8 cellular contexts compared by ENCODE assay signal in the genomic region with DNA sequence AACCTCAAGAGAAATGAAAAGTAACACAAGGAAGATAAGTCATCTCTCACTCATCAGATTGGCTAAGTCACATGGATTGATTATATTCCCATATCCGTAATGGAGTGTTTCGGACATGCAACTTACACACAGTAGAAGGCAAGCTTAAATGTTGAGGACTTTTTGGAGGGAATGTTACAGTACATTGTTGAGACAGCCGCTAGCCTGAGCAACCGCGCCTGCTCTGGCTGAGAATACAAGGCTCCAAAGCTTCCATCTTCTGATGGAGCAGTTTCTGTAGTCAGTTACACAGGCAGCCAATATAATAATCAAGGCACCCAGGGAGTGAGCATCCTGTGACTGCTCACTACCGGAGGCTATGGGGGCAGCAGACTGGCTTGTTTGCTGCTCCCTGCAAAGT. TPM values are rescaled to one million over a fixed set of nuclear protein-coding genes. Genes with fewer than 3 reads are reported as not detected.
DNase-seq lines count a peak whose midpoint lies in the region; ATAC-seq, FAIRE-seq and TF ChIP-seq lines count a peak whose summit lies in the region.

No MANE protein-coding gene starts in this region.

- peak overlapping the region; percentile 80 for H3K27ac ChIP-seq in keratinocyte (ENCODE audit: control insufficient read depth, insufficient read depth, low read length)
- H3K27ac ChIP-seq in suprapubic skin: peak overlapping the region; percentile 89

- intact Hi-C loops in activated B cell treated with CpG ODN at 0.5 μM for 24 hours (cut with micrococcal nuclease): loop anchor here (1.0 to 10.0 kb wide), 5 partner anchors 18 to 1148 kb away; partner anchors contain the start of genes FGF9 and ZMYM2

- POLR2A ChIA-PET in activated B cell treated with CpG ODN at 0.5 μM for 24 hours (lab: Charles Lee): interaction anchor here (1.2 to 2.9 kb wide), 4 partner anchors 16 to 247 kb away, joined by 3 to 36 read pairs (median 9); partner anchors contain the start of genes EEF1AKMT1 and IFT88

- dilution Hi-C loops in keratinocyte (cut with MboI; ENCODE audit: extremely low pct_ligation_motif_present, low sequenced_read_pairs): no loop called here

- H3K36me3 ChIP-seq in keratinocyte (ENCODE audit: control insufficient read depth in 2 of 2, extremely low read depth in 1 of 2, insufficient read depth in 2 of 2, low read length in 2 of 2) (no peaks in the 10 kb centered on the region), suprapubic skin (no peaks in the 10 kb centered on the region)

- peaks cover 15% of the 10 kb centered on the region for H3K4me1 ChIP-seq in keratinocyte (ENCODE audit: control insufficient read depth, extremely low read depth, insufficient read depth, low read length)
- peaks cover 22% of the 10 kb centered on the region for H3K4me1 ChIP-seq in suprapubic skin

- H3K27me3 ChIP-seq in keratinocyte (ENCODE audit: control insufficient read depth, extremely low read depth, insufficient read depth, low read length) (no peaks in the 10 kb centered on the region), suprapubic skin (no peaks in the 10 kb centered on the region)

- H3K4me1 Mint-ChIP-seq in activated CD8-positive, alpha-beta memory T cell treated with anti-CD3 and anti-CD28 coated beads, Interleukin-2, amount 10 ng/mL, durations not matched to agents 7 days and 5 days: peaks cover 28% of the 10 kb centered on the region
- H3K4me1 Mint-ChIP-seq in activated B cell treated with CpG ODN at 0.5 μM for 24 hours: peaks cover 16% of the 10 kb centered on the region

- WGBS in suprapubic skin: 25% methylated on average over 6 of the region's 6 CpGs

- TF ChIP-seq CTCF in activated B cell treated with CpG ODN at 0.5 μM for 24 hours (IDR thresholded peaks at IDR 0.05) (no peak), keratinocyte (optimal IDR thresholded peaks at IDR 0.05 in 1 of 3, IDR thresholded peaks at IDR 0.05 in 1 of 3, conservative IDR thresholded peaks at IDR 0.05 in 1 of 3; ENCODE audit: extremely low read depth in 1 of 3, insufficient read depth in 2 of 3, low read length in 3 of 3) (no peak), suprapubic skin (IDR thresholded peaks at IDR 0.05) (no peak)

- H2AFZ ChIP-seq in keratinocyte (ENCODE audit: control insufficient read depth, low read length): peak overlapping the region; percentile 97

- no peak for TF ChIP-seq POLR2A in suprapubic skin (IDR thresholded peaks at IDR 0.05)

- no peaks in the 10 kb centered on the region for H3K9me1 ChIP-seq in keratinocyte (ENCODE audit: control insufficient read depth, extremely low read depth, insufficient read depth, low read length)

- H3K4me3 ChIP-seq in keratinocyte (ENCODE audit: control insufficient read depth in 2 of 3, extremely low read depth in 1 of 3, insufficient read depth in 2 of 3, low read depth in 1 of 3, low read length in 3 of 3) (peak overlapping the region in 2 of 3 experiments; percentile 80 to 81), suprapubic skin (peak overlapping the region; percentile 94)

- DNase-seq in activated CD8-positive, alpha-beta memory T cell treated with anti-CD3 and anti-CD28 coated beads, Interleukin-2, amount 10 ng/mL, durations not matched to agents 7 days and 5 days: no peak
- DNase-seq in activated CD8-positive, alpha-beta memory T cell treated with anti-CD3 and anti-CD28 coated beads, Interleukin-2, amount 50 U/mL, for 4 hours: no peak
- DNase-seq in activated B cell treated with CpG ODN at 0.5 μM for 24 hours (no peak), keratinocyte (ENCODE audit: low read depth, low spot score) (no peak), suprapubic skin (ENCODE audit: low spot score in 2 of 2) (no peak), UCSD-AML1 (lab: John Stamatoyannopoulos, UW; ENCODE audit: unreplicated experiment) (no peak), amniotic stem cell (lab: John Stamatoyannopoulos, UW) (no peak)
- no peak for DNase-seq in stimulated activated CD4-positive, alpha-beta T cell treated with anti-CD3 and anti-CD28 coated beads, Interleukin-2, amount 100 ng/mL, for 48 hours

- peak; percentile 4 for TF ChIP-seq EP300 in suprapubic skin (IDR thresholded peaks at IDR 0.05)

- CTCF ChIA-PET in activated CD8-positive, alpha-beta memory T cell treated with anti-CD3 and anti-CD28 coated beads, Interleukin-2, amount 10 ng/mL, durations not matched to agents 7 days and 5 days (lab: Charles Lee): interaction anchor here (0.6 to 1.4 kb wide), 2 partner anchors 11 to 32 kb away, joined by 3 to 4 read pairs; no protein-coding TSS in a partner anchor
- CTCF ChIA-PET in activated B cell treated with CpG ODN at 0.5 μM for 24 hours (lab: Charles Lee): interaction anchor here (2.1 kb wide), 1 partner anchor 9 kb away, joined by 5 read pairs; no protein-coding TSS in a partner anchor

- FAIRE-seq in keratinocyte (lab: Jason Lieb, UNC): no peak

- H3K27me3 Mint-ChIP-seq in activated CD8-positive, alpha-beta memory T cell treated with anti-CD3 and anti-CD28 coated beads, Interleukin-2, amount 10 ng/mL, durations not matched to agents 7 days and 5 days: no peaks in the 10 kb centered on the region
- no peaks in the 10 kb centered on the region for H3K27me3 Mint-ChIP-seq in activated B cell treated with CpG ODN at 0.5 μM for 24 hours

- peaks cover 6% of the 10 kb centered on the region for H3K36me3 Mint-ChIP-seq in activated CD8-positive, alpha-beta memory T cell treated with anti-CD3 and anti-CD28 coated beads, Interleukin-2, amount 10 ng/mL, durations not matched to agents 7 days and 5 days
- no peaks in the 10 kb centered on the region for H3K36me3 Mint-ChIP-seq in activated B cell treated with CpG ODN at 0.5 μM for 24 hours (ENCODE audit: low read depth)

- ATAC-seq in activated CD8-positive, alpha-beta memory T cell treated with anti-CD3 and anti-CD28 coated beads, Interleukin-2, amount 10 ng/mL, durations not matched to agents 7 days and 5 days: no peak
- ATAC-seq in activated B cell treated with CpG ODN at 0.5 μM for 24 hours (ENCODE audit: low read depth): no peak

- no peaks in the 10 kb centered on the region for H4K20me1 ChIP-seq in keratinocyte (ENCODE audit: control insufficient read depth, extremely low read depth, insufficient read depth, low read length)

- peaks cover 7% of the 10 kb centered on the region for H3K9me3 Mint-ChIP-seq in activated CD8-positive, alpha-beta memory T cell treated with anti-CD3 and anti-CD28 coated beads, Interleukin-2, amount 10 ng/mL, durations not matched to agents 7 days and 5 days (ENCODE audit: low read depth)
- H3K9me3 Mint-ChIP-seq in activated B cell treated with CpG ODN at 0.5 μM for 24 hours: peaks cover 3% of the 10 kb centered on the region

- peaks cover 3% of the 10 kb centered on the region for H3K79me2 ChIP-seq in keratinocyte (ENCODE audit: control insufficient read depth, insufficient read depth, low read length)

- peak overlapping the region; percentile 80 for H3K4me3 Mint-ChIP-seq in activated CD8-positive, alpha-beta memory T cell treated with anti-CD3 and anti-CD28 coated beads, Interleukin-2, amount 10 ng/mL, durations not matched to agents 7 days and 5 days
- H3K4me3 Mint-ChIP-seq in activated B cell treated with CpG ODN at 0.5 μM for 24 hours: peak overlapping the region; percentile 86

- peak overlapping the region; percentile 87 for H3K27ac Mint-ChIP-seq in activated CD8-positive, alpha-beta memory T cell treated with anti-CD3 and anti-CD28 coated beads, Interleukin-2, amount 10 ng/mL, durations not matched to agents 7 days and 5 days
- H3K27ac Mint-ChIP-seq in activated B cell treated with CpG ODN at 0.5 μM for 24 hours: peak overlapping the region; percentile 78

- H3K9me3 ChIP-seq in keratinocyte (ENCODE audit: control insufficient read depth, low read depth, low read length) (no peaks in the 10 kb centered on the region), suprapubic skin (no peaks in the 10 kb centered on the region)

- peak overlapping the region; percentile 73 for H3K9ac ChIP-seq in keratinocyte (ENCODE audit: control insufficient read depth, extremely low read depth, insufficient read depth, low read length)

- peak overlapping the region; percentile 98 for H3K4me2 ChIP-seq in keratinocyte (ENCODE audit: control insufficient read depth, extremely low read depth, insufficient read depth, low read depth, low read length)

RNA-seq across cellular contexts. Expression of gene CRYL1, which starts 1.0 kb away (rescaled TPM):
- total RNA-seq in activated CD8-positive, alpha-beta memory T cell treated with anti-CD3 and anti-CD28 coated beads, Interleukin-2, amount 10 ng/mL, durations not matched to agents 7 days and 5 days: 10 to 100 TPM; 11.3 to 13.1 TPM
- total RNA-seq in activated B cell treated with CpG ODN at 0.5 μM for 24 hours (9.2 and 9.6 TPM in 2 replicates), suprapubic skin (10 to 100 TPM; 15.9 to 20.1 (median 18.4) TPM)
- polyA plus RNA-seq in keratinocyte: 27.2 to 30.9 TPM (median 27.6 TPM) in 3 replicates
- polyA plus RNA-seq in keratinocyte (2011; ENCODE audit: low read depth): 10.2 TPM
- 31.1 and 36.9 TPM in 2 replicates for polyA plus RNA-seq in keratinocyte (2011; cell fraction: cytosol; rRNA removed)
- 17.2 and 19.6 TPM in 2 replicates for polyA plus RNA-seq in keratinocyte (2011; cell fraction: nucleus; rRNA removed)
- polyA plus RNA-seq in keratinocyte (2012; ENCODE audit: low replicate concordance): 16.1 and 16.5 TPM in 2 replicates
- polyA minus RNA-seq in keratinocyte: 22.8 to 32.0 TPM (median 26.7 TPM) in 3 replicates
- 20.1 TPM for polyA minus RNA-seq in keratinocyte (2011; cell fraction: cytosol; rRNA and poly(A)+ RNA removed)
- 6.6 and 7.8 TPM in 2 replicates for polyA minus RNA-seq in keratinocyte (2011; cell fraction: nucleus; rRNA and poly(A)+ RNA removed)

RNA-seq across cellular contexts. Expression of gene IFT88, which starts 40.3 kb away (rescaled TPM):
- total RNA-seq in activated CD8-positive, alpha-beta memory T cell treated with anti-CD3 and anti-CD28 coated beads, Interleukin-2, amount 10 ng/mL, durations not matched to agents 7 days and 5 days: 1 to 10 TPM; 5.4 to 6.4 TPM
- 16.4 and 17.3 TPM in 2 replicates for total RNA-seq in activated B cell treated with CpG ODN at 0.5 μM for 24 hours
- 4.6 to 9.5 TPM (median 6.2 TPM) in 3 replicates for polyA plus RNA-seq in keratinocyte
- polyA plus RNA-seq in keratinocyte (2011; ENCODE audit: low read depth): 1.6 TPM
- 3.4 and 6.2 TPM in 2 replicates for polyA plus RNA-seq in keratinocyte (2011; cell fraction: cytosol; rRNA removed)
- 7.7 and 9.8 TPM in 2 replicates for polyA plus RNA-seq in keratinocyte (2011; cell fraction: nucleus; rRNA removed)
- polyA plus RNA-seq in keratinocyte (2012; ENCODE audit: low replicate concordance): 1.9 and 6.2 TPM in 2 replicates
- 1.4 to 8.2 TPM (median 4.5 TPM) in 3 replicates for polyA minus RNA-seq in keratinocyte
- 6.9 TPM for polyA minus RNA-seq in keratinocyte (2011; cell fraction: cytosol; rRNA and poly(A)+ RNA removed)
- 6.9 and 10.7 TPM in 2 replicates for polyA minus RNA-seq in keratinocyte (2011; cell fraction: nucleus; rRNA and poly(A)+ RNA removed)
- total RNA-seq in suprapubic skin: 10 to 100 TPM in 2 of 4 donors, 1 to 10 TPM in 2; 5.6 to 21.6 (median 10.4) TPM
